ENCODE assay signal across 8 cellular contexts in the genomic region with DNA sequence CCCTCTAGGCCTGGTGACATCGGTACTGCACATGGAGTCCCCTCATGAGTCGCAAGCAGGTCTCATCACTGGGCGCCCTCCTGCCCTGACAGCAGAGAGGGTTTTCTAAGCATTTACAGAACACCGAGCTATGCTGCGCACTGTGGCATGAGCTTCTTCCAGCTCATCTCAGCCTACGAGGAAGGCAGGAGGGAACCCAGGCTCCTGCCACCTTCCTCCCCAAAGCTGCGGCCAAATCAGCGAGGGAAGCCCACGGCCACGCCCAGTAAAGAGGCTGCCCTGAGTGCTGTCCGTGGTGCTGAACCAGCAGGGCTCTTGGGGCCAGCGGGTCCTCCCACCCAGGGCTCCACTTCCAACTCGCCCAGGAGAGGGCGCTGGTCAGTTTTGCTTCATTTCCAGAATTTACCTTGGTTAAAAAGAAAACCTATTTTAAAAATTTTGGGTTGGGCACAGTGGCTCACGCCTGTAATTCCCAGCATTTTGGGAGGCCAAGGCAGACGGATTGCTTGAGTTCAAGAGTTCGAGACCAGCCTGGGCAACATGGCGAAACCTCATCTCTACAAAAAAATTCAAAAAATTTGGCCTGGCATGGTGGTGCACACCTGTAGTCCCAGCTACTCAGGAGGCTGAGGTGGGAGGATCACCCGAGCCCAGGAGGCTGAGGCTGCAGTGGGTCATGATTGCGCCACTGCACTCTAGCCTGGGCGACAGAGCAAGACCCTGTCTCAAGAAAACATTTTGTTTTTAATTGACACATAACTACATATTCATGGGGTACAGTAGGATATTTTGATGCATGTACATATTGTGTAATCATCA. TPM values are rescaled to one million over a fixed set of nuclear protein-coding genes. Genes with fewer than 3 reads are reported as not detected.
DNase-seq lines count a peak whose midpoint lies in the region; FAIRE-seq and TF ChIP-seq lines count a peak whose summit lies in the region.

No MANE protein-coding gene starts in this region.

- intact Hi-C loops in kidney (cut with DNase I): no loop called here

- no peaks in the 10 kb centered on the region for H3K4me1 ChIP-seq in KMS-11 (ENCODE audit: low read depth, poor library complexity, severe bottlenecking)
- no peaks in the 10 kb centered on the region for H3K4me1 ChIP-seq in kidney (ENCODE audit: control insufficient read depth in 1 of 2, insufficient read depth in 1 of 2, low read depth in 1 of 2, low read length in 2 of 2)

- H2AFZ ChIP-seq in KMS-11 (ENCODE audit: low read depth): no peak overlapping the region

- H3K36me3 ChIP-seq in KMS-11 (ENCODE audit: insufficient read depth) (no peaks in the 10 kb centered on the region), kidney (ENCODE audit: control insufficient read depth in 1 of 2, insufficient read depth in 2 of 2, low read length in 2 of 2) (no peaks in the 10 kb centered on the region)

- FAIRE-seq in kidney (lab: Jason Lieb, UNC): no peak

- H4K20me1 ChIP-seq in KMS-11 (ENCODE audit: insufficient read depth): no peaks in the 10 kb centered on the region

- no peak overlapping the region for H3K4me3 ChIP-seq in KMS-11 (IDR thresholded peaks at IDR 0.05; ENCODE audit: insufficient read depth, low read depth, low read length)
- no peak overlapping the region for H3K4me3 ChIP-seq in cardiac fibroblast (replicated peaks in 1 of 2; ENCODE audit: low read depth in 2 of 2, low read length in 2 of 2)
- no peak overlapping the region for H3K4me3 ChIP-seq in kidney (ENCODE audit: low read length in 2 of 2)

- no peaks in the 10 kb centered on the region for H3K79me2 ChIP-seq in KMS-11 (ENCODE audit: insufficient read depth, low read depth)

- no peaks in the 10 kb centered on the region for H3K9me3 ChIP-seq in kidney (ENCODE audit: control insufficient read depth in 1 of 2, low read length in 2 of 2)

- TF ChIP-seq CTCF in KMS-11 (conservative IDR thresholded peaks at IDR 0.05; ENCODE audit: low read depth, low read length) (peak; percentile 69), cardiac fibroblast (IDR thresholded peaks at IDR 0.05; ENCODE audit: low read depth, low read length) (peak; percentile 80), kidney (IDR thresholded peaks at IDR 0.05; ENCODE audit: borderline replicate concordance, extremely low read depth, insufficient read depth) (peak; percentile 65)

- H3K27me3 ChIP-seq in KMS-11 (ENCODE audit: insufficient read depth, low read depth): peaks cover 9% of the 10 kb centered on the region; the same call in 1 of the 2 replicates

- H3K4me2 ChIP-seq in KMS-11: no peak overlapping the region

- peak; percentile 83 for DNase-seq in GDM1 (lab: John Stamatoyannopoulos, UW)
- peak; percentile 88 for DNase-seq in UCSD-AML1 (lab: John Stamatoyannopoulos, UW; ENCODE audit: unreplicated experiment)
- DNase-seq in cardiac fibroblast (ENCODE audit: low read depth in 2 of 2): peak; percentile 80 to 83
- DNase-seq in kidney: peak; percentile 92
- peak; percentile 5 for DNase-seq in stimulated activated CD4-positive, alpha-beta T cell treated with anti-CD3 and anti-CD28 coated beads, Interleukin-2, amount 100 ng/mL, for 4 hours (ENCODE audit: low read depth)
- DNase-seq in NCI-H1105 (lab: John Stamatoyannopoulos, UW): no peak
- no peak for DNase-seq in mesenteric fat pad (ENCODE audit: low spot score)

- H3K9ac ChIP-seq in KMS-11 (no peak overlapping the region), kidney (ENCODE audit: low read length in 2 of 2) (no peak overlapping the region)

- H3K27ac ChIP-seq in KMS-11: no peak overlapping the region
- no peak overlapping the region for H3K27ac ChIP-seq in kidney (ENCODE audit: low read depth in 2 of 2, low read length in 2 of 2)

RNA-seq across cellular contexts. Expression of a gene that starts 34.2 kb away (rescaled TPM):
- 2.8 TPM for total RNA-seq in kidney
- polyA plus RNA-seq in kidney (ENCODE audit: insufficient read depth, low read depth, low replicate concordance): 1.1 TPM
- not detected for total RNA-seq in mesenteric fat pad

Comparison
In these comparisons a context has a peak if more than half of its experiments do, and no peak if none do; other contexts are left out.
1. DNase-seq: peak in GDM1 (single experiment), UCSD-AML1 (single experiment), cardiac fibroblast (2 of 2), kidney (single experiment) and stimulated activated CD4-positive, alpha-beta T cell treated with anti-CD3 and anti-CD28 coated beads, Interleukin-2, amount 100 ng/mL, for 4 hours (single experiment); none in NCI-H1105 (single experiment) and mesenteric fat pad (single experiment).
2. Peak in every context shown above with its lines, with median percentiles within 50 percentile points of each other: CTCF ChIP-seq.